ENCODE assay signal across 1 cellular context in the genomic region with DNA sequence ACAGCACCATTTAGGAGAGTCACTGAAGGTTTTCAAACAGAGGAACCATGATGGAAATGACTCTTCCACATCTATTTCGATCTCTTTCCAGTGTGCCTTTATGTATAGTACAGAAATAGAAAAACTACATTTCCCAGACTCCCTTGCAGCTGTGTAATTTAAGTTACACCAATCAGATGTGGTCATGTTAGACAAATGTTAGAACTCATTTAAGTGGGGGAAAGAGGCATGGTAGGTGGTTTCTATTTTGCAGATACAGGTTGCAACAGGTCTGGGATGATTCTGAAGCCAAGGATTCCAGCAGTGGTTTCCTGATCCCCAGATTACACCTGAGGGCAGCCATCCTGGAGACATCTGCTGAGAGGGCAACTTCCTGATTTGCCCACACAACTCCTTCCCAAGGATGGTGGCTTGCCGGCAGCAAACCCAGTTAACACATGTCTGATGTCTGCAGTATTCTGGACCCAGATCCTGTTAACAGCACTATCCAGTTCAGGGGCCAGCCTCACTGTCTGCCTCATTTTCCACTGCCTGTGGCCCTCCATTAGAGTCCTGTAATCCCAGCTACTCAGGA.
TF ChIP-seq lines count a peak whose summit lies in the region.

No MANE protein-coding gene starts in this region.

TF ChIP-seq in GM23338, 12 proteins besides CTCF, POLR2A, EP300 and RAD21:
- TF ChIP-seq EZH2phosphoT487 (IDR thresholded peaks at IDR 0.05; ENCODE audit: unreplicated experiment) (no peak), POLR2AphosphoS5 (IDR thresholded peaks at IDR 0.05; ENCODE audit: low read depth) (no peak), EZH2 (IDR thresholded peaks at IDR 0.05; ENCODE audit: low read depth, unreplicated experiment) (no peak), NANOG (IDR thresholded peaks at IDR 0.05; ENCODE audit: borderline replicate concordance) (no peak), ZNF114 (CRISPR knock-in tag; IDR thresholded peaks at IDR 0.05) (no peak), JUNB (IDR thresholded peaks at IDR 0.05; ENCODE audit: unreplicated experiment) (no peak), CREB1 (CRISPR knock-in tag; IDR thresholded peaks at IDR 0.05; ENCODE audit: low read depth) (no peak), STAT1 (IDR thresholded peaks at IDR 0.05; ENCODE audit: unreplicated experiment) (no peak), ZNF331 (CRISPR knock-in tag; IDR thresholded peaks at IDR 0.05; ENCODE audit: low read depth) (no peak)
- TF ChIP-seq, protein P1, sequence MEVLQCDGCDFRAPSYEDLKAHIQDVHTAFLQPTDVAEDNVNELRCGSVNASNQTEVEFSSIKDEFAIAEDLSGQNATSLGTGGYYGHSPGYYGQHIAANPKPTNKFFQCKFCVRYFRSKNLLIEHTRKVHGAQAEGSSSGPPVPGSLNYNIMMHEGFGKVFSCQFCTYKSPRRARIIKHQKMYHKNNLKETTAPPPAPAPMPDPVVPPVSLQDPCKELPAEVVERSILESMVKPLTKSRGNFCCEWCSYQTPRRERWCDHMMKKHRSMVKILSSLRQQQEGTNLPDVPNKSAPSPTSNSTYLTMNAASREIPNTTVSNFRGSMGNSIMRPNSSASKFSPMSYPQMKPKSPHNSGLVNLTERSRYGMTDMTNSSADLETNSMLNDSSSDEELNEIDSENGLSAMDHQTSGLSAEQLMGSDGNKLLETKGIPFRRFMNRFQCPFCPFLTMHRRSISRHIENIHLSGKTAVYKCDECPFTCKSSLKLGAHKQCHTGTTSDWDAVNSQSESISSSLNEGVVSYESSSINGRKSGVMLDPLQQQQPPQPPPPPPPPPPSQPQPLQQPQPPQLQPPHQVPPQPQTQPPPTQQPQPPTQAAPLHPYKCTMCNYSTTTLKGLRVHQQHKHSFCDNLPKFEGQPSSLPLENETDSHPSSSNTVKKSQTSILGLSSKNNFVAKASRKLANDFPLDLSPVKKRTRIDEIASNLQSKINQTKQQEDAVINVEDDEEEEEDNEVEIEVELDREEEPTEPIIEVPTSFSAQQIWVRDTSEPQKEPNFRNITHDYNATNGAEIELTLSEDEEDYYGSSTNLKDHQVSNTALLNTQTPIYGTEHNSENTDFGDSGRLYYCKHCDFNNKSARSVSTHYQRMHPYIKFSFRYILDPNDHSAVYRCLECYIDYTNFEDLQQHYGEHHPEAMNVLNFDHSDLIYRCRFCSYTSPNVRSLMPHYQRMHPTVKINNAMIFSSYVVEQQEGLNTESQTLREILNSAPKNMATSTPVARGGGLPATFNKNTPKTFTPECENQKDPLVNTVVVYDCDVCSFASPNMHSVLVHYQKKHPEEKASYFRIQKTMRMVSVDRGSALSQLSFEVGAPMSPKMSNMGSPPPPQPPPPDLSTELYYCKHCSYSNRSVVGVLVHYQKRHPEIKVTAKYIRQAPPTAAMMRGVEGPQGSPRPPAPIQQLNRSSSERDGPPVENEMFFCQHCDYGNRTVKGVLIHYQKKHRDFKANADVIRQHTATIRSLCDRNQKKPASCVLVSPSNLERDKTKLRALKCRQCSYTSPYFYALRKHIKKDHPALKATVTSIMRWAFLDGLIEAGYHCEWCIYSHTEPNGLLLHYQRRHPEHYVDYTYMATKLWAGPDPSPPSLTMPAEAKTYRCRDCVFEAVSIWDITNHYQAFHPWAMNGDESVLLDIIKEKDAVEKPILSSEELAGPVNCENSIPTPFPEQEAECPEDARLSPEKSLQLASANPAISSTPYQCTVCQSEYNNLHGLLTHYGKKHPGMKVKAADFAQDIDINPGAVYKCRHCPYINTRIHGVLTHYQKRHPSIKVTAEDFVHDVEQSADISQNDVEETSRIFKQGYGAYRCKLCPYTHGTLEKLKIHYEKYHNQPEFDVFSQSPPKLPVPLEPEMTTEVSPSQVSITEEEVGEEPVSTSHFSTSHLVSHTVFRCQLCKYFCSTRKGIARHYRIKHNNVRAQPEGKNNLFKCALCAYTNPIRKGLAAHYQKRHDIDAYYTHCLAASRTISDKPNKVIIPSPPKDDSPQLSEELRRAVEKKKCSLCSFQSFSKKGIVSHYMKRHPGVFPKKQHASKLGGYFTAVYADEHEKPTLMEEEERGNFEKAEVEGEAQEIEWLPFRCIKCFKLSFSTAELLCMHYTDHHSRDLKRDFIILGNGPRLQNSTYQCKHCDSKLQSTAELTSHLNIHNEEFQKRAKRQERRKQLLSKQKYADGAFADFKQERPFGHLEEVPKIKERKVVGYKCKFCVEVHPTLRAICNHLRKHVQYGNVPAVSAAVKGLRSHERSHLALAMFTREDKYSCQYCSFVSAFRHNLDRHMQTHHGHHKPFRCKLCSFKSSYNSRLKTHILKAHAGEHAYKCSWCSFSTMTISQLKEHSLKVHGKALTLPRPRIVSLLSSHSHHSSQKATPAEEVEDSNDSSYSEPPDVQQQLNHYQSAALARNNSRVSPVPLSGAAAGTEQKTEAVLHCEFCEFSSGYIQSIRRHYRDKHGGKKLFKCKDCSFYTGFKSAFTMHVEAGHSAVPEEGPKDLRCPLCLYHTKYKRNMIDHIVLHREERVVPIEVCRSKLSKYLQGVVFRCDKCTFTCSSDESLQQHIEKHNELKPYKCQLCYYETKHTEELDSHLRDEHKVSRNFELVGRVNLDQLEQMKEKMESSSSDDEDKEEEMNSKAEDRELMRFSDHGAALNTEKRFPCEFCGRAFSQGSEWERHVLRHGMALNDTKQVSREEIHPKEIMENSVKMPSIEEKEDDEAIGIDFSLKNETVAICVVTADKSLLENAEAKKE (CRISPR knock-in tag; IDR thresholded peaks at IDR 0.05) = no peak
- TF ChIP-seq, protein P2, sequence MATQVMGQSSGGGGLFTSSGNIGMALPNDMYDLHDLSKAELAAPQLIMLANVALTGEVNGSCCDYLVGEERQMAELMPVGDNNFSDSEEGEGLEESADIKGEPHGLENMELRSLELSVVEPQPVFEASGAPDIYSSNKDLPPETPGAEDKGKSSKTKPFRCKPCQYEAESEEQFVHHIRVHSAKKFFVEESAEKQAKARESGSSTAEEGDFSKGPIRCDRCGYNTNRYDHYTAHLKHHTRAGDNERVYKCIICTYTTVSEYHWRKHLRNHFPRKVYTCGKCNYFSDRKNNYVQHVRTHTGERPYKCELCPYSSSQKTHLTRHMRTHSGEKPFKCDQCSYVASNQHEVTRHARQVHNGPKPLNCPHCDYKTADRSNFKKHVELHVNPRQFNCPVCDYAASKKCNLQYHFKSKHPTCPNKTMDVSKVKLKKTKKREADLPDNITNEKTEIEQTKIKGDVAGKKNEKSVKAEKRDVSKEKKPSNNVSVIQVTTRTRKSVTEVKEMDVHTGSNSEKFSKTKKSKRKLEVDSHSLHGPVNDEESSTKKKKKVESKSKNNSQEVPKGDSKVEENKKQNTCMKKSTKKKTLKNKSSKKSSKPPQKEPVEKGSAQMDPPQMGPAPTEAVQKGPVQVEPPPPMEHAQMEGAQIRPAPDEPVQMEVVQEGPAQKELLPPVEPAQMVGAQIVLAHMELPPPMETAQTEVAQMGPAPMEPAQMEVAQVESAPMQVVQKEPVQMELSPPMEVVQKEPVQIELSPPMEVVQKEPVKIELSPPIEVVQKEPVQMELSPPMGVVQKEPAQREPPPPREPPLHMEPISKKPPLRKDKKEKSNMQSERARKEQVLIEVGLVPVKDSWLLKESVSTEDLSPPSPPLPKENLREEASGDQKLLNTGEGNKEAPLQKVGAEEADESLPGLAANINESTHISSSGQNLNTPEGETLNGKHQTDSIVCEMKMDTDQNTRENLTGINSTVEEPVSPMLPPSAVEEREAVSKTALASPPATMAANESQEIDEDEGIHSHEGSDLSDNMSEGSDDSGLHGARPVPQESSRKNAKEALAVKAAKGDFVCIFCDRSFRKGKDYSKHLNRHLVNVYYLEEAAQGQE (IDR thresholded peaks at IDR 0.05; ENCODE audit: unreplicated experiment) = no peak
- TF ChIP-seq, protein P3, sequence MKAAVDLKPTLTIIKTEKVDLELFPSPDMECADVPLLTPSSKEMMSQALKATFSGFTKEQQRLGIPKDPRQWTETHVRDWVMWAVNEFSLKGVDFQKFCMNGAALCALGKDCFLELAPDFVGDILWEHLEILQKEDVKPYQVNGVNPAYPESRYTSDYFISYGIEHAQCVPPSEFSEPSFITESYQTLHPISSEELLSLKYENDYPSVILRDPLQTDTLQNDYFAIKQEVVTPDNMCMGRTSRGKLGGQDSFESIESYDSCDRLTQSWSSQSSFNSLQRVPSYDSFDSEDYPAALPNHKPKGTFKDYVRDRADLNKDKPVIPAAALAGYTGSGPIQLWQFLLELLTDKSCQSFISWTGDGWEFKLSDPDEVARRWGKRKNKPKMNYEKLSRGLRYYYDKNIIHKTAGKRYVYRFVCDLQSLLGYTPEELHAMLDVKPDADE (IDR thresholded peaks at IDR 0.05) = no peak
